Comparison of ENCODE assay signal across 20 cellular contexts in genomic region chr16:4884972-4885874, GRCh38. TPM values are rescaled to one million over a fixed set of nuclear protein-coding genes. Genes with fewer than 3 reads are reported as not detected.
DNase-seq lines count a peak whose midpoint lies in the region; ATAC-seq lines count a peak whose summit lies in the region.
"Had no signal": no experiment of that assay in that cellular context is flagged by ENCODE, and none has a peak within 500 bp of the region (broad histone marks: within the 10 kb centered on the region; RNA-seq: fewer than 3 reads in every experiment).

No MANE protein-coding gene starts in this region.

- no peak overlapping the region for H3K4me3 Mint-ChIP-seq in activated T-cell treated with anti-CD3 and anti-CD28 coated beads, Interleukin-2, amount 50 U/mL, for 24 hours
- no peak overlapping the region for H3K4me3 Mint-ChIP-seq in activated T-cell treated with anti-CD3 and anti-CD28 coated beads, Interleukin-2, amount 50 U/mL, for 4 hours
- H3K4me3 Mint-ChIP-seq in activated T-helper 17 cell treated with anti-CD3 and anti-CD28 coated beads, Interleukin-2, amount 50 U/mL, for 72 hours: no peak overlapping the region
- no peak overlapping the region for H3K4me3 Mint-ChIP-seq in memory B cell
- H3K4me3 Mint-ChIP-seq in stimulated activated effector memory CD8-positive, alpha-beta T cell treated with anti-CD3 and anti-CD28 coated beads, Interleukin-12 subunit alpha, Interleukin-12 subunit beta, amount 100 ng/mL, for 72 hours: no peak overlapping the region
- H3K4me3 Mint-ChIP-seq: CD8-positive, alpha-beta T cell had no signal

- H3K4me1 Mint-ChIP-seq in activated T-cell treated with anti-CD3 and anti-CD28 coated beads, Interleukin-2, amount 50 U/mL, for 24 hours (ENCODE audit: low read depth): no peaks in the 10 kb centered on the region
- no peaks in the 10 kb centered on the region for H3K4me1 Mint-ChIP-seq in activated T-cell treated with anti-CD3 and anti-CD28 coated beads, Interleukin-2, amount 50 U/mL, for 4 hours (ENCODE audit: low read depth)
- H3K4me1 Mint-ChIP-seq in activated T-helper 17 cell treated with anti-CD3 and anti-CD28 coated beads, Interleukin-2, amount 50 U/mL, for 72 hours: peaks cover 3% of the 10 kb centered on the region
- H3K4me1 Mint-ChIP-seq in memory B cell: no peaks in the 10 kb centered on the region
- H3K4me1 Mint-ChIP-seq in stimulated activated effector memory CD8-positive, alpha-beta T cell treated with anti-CD3 and anti-CD28 coated beads, Interleukin-12 subunit alpha, Interleukin-12 subunit beta, amount 100 ng/mL, for 72 hours: peaks cover 16% of the 10 kb centered on the region

- peaks cover 67% of the 10 kb centered on the region for H3K36me3 Mint-ChIP-seq in activated T-cell treated with anti-CD3 and anti-CD28 coated beads, Interleukin-2, amount 50 U/mL, for 24 hours (ENCODE audit: low read depth)
- H3K36me3 Mint-ChIP-seq in activated T-cell treated with anti-CD3 and anti-CD28 coated beads, Interleukin-2, amount 50 U/mL, for 4 hours (ENCODE audit: insufficient read depth): peaks cover 38% of the 10 kb centered on the region
- peaks cover 60% of the 10 kb centered on the region for H3K36me3 Mint-ChIP-seq in activated T-helper 17 cell treated with anti-CD3 and anti-CD28 coated beads, Interleukin-2, amount 50 U/mL, for 72 hours (ENCODE audit: low read depth)
- peaks cover 43% of the 10 kb centered on the region for H3K36me3 Mint-ChIP-seq in memory B cell
- peaks cover 63% of the 10 kb centered on the region for H3K36me3 Mint-ChIP-seq in stimulated activated effector memory CD8-positive, alpha-beta T cell treated with anti-CD3 and anti-CD28 coated beads, Interleukin-12 subunit alpha, Interleukin-12 subunit beta, amount 100 ng/mL, for 72 hours

- no peak for DNase-seq in activated T-cell treated with anti-CD3 and anti-CD28 coated beads, Interleukin-2, amount 50 U/mL, for 24 hours
- DNase-seq in activated T-cell treated with anti-CD3 and anti-CD28 coated beads, Interleukin-2, amount 50 U/mL, for 4 hours: no peak
- DNase-seq in memory B cell (ENCODE audit: low spot score in 2 of 2) (no peak), NAMALWA (ENCODE audit: low spot score) (no peak), OCI-M1 (lab: John Stamatoyannopoulos, UW) (no peak)
- no peak for DNase-seq in stimulated activated effector memory CD8-positive, alpha-beta T cell treated with anti-CD3 and anti-CD28 coated beads, Interleukin-12 subunit alpha, Interleukin-12 subunit beta, amount 100 ng/mL, for 72 hours (ENCODE audit: low spot score in 2 of 2)
- DNase-seq: CD8-positive, alpha-beta T cell; DMS 273 treated with DMSO at 0.1 percent for 48 hours; GDM1; GOT3; MM.1S; NCI-H1105; NCI-H1694; NCI-H2107; NCI-H345; NCI-H526 treated with DMSO at 0.1 percent for 48 hours; PC-3 had no signal

- no peaks in the 10 kb centered on the region for H3K27me3 Mint-ChIP-seq in activated T-cell treated with anti-CD3 and anti-CD28 coated beads, Interleukin-2, amount 50 U/mL, for 24 hours
- no peaks in the 10 kb centered on the region for H3K27me3 Mint-ChIP-seq in activated T-cell treated with anti-CD3 and anti-CD28 coated beads, Interleukin-2, amount 50 U/mL, for 4 hours (ENCODE audit: low read depth)
- H3K27me3 Mint-ChIP-seq in activated T-helper 17 cell treated with anti-CD3 and anti-CD28 coated beads, Interleukin-2, amount 50 U/mL, for 72 hours: no peaks in the 10 kb centered on the region
- no peaks in the 10 kb centered on the region for H3K27me3 Mint-ChIP-seq in memory B cell

- no peak for ATAC-seq in activated T-cell treated with anti-CD3 and anti-CD28 coated beads, Interleukin-2, amount 50 U/mL, for 4 hours
- ATAC-seq in activated T-helper 17 cell treated with anti-CD3 and anti-CD28 coated beads, Interleukin-2, amount 50 U/mL, for 72 hours (replicated peaks): no peak
- ATAC-seq in memory B cell (ENCODE audit: low read depth): no peak
- ATAC-seq in stimulated activated effector memory CD8-positive, alpha-beta T cell treated with anti-CD3 and anti-CD28 coated beads, Interleukin-12 subunit alpha, Interleukin-12 subunit beta, amount 100 ng/mL, for 72 hours: no peak
- ATAC-seq in GM21619 (IDR thresholded peaks at IDR 0.05; ENCODE audit: unreplicated experiment): no peak
- ATAC-seq: CD8-positive, alpha-beta T cell; HepG2; PC-3 had no signal

- no peaks in the 10 kb centered on the region for H3K9me3 Mint-ChIP-seq in activated T-cell treated with anti-CD3 and anti-CD28 coated beads, Interleukin-2, amount 50 U/mL, for 24 hours
- H3K9me3 Mint-ChIP-seq in activated T-cell treated with anti-CD3 and anti-CD28 coated beads, Interleukin-2, amount 50 U/mL, for 4 hours: no peaks in the 10 kb centered on the region
- no peaks in the 10 kb centered on the region for H3K9me3 Mint-ChIP-seq in activated T-helper 17 cell treated with anti-CD3 and anti-CD28 coated beads, Interleukin-2, amount 50 U/mL, for 72 hours
- H3K9me3 Mint-ChIP-seq in memory B cell: no peaks in the 10 kb centered on the region
- no peaks in the 10 kb centered on the region for H3K9me3 Mint-ChIP-seq in stimulated activated effector memory CD8-positive, alpha-beta T cell treated with anti-CD3 and anti-CD28 coated beads, Interleukin-12 subunit alpha, Interleukin-12 subunit beta, amount 100 ng/mL, for 72 hours
- H3K9me3 Mint-ChIP-seq: CD8-positive, alpha-beta T cell had no signal

- H3K27ac Mint-ChIP-seq in activated T-cell treated with anti-CD3 and anti-CD28 coated beads, Interleukin-2, amount 50 U/mL, for 24 hours: peak overlapping the region; percentile 45
- peak overlapping the region; percentile 51 for H3K27ac Mint-ChIP-seq in activated T-helper 17 cell treated with anti-CD3 and anti-CD28 coated beads, Interleukin-2, amount 50 U/mL, for 72 hours
- H3K27ac Mint-ChIP-seq in memory B cell: peak overlapping the region; percentile 51
- H3K27ac Mint-ChIP-seq in stimulated activated effector memory CD8-positive, alpha-beta T cell treated with anti-CD3 and anti-CD28 coated beads, Interleukin-12 subunit alpha, Interleukin-12 subunit beta, amount 100 ng/mL, for 72 hours: peak overlapping the region; percentile 80
- H3K27ac Mint-ChIP-seq: CD8-positive, alpha-beta T cell had no signal

RNA-seq across cellular contexts. Expression of gene UBN1, which starts 37.9 kb away (rescaled TPM):
- 10 to 100 TPM; 38.2 to 44.6 (median 42.2) TPM for total RNA-seq in activated T-cell treated with anti-CD3 and anti-CD28 coated beads, Interleukin-2, amount 50 U/mL, for 4 hours
- 10 to 100 TPM; 23.1 to 38.3 TPM for total RNA-seq in activated T-helper 17 cell treated with anti-CD3 and anti-CD28 coated beads, Interleukin-2, amount 50 U/mL, for 72 hours

RNA-seq across cellular contexts. Expression of gene GLYR1, which starts 38.1 kb away (rescaled TPM):
- total RNA-seq in activated T-cell treated with anti-CD3 and anti-CD28 coated beads, Interleukin-2, amount 50 U/mL, for 4 hours: 100 to 1,000 TPM; 109 to 116 (median 114) TPM
- total RNA-seq in activated T-helper 17 cell treated with anti-CD3 and anti-CD28 coated beads, Interleukin-2, amount 50 U/mL, for 72 hours: 10 to 100 TPM; 57.8 to 97.2 TPM

RNA-seq across cellular contexts. Expression of gene PPL, which starts 51.7 kb away (rescaled TPM):
- under 1 TPM; 0.08 to 0.11 (median 0.08) TPM for total RNA-seq in activated T-cell treated with anti-CD3 and anti-CD28 coated beads, Interleukin-2, amount 50 U/mL, for 4 hours
- total RNA-seq in activated T-helper 17 cell treated with anti-CD3 and anti-CD28 coated beads, Interleukin-2, amount 50 U/mL, for 72 hours: not detected
- total RNA-seq: CD8-positive, alpha-beta T cell had no signal
